Comparison of ENCODE assay signal across 1 cellular context in genomic region chr11:117300301-117300700, GRCh38.
TF ChIP-seq lines count a peak whose summit lies in the region.

No MANE protein-coding gene starts in this region.

TF ChIP-seq in SK-N-SH, 30 proteins besides CTCF, POLR2A, EP300 and RAD21 (continued from another document):
- TF ChIP-seq RXRA (IDR thresholded peaks at IDR 0.05; ENCODE audit: borderline replicate concordance, low read depth) (no peak), POLR2AphosphoS5 (IDR thresholded peaks at IDR 0.05; ENCODE audit: low read depth, low read length) (no peak), USF1 (IDR thresholded peaks at IDR 0.05; ENCODE audit: borderline replicate concordance, low read depth) (no peak), FOSL2 (IDR thresholded peaks at IDR 0.05; ENCODE audit: borderline replicate concordance, low read depth) (no peak), IRF3 (IDR thresholded peaks at IDR 0.05; ENCODE audit: low read depth, low read length) (no peak)
